19 cellular contexts compared by ENCODE assay signal in the genomic region with DNA sequence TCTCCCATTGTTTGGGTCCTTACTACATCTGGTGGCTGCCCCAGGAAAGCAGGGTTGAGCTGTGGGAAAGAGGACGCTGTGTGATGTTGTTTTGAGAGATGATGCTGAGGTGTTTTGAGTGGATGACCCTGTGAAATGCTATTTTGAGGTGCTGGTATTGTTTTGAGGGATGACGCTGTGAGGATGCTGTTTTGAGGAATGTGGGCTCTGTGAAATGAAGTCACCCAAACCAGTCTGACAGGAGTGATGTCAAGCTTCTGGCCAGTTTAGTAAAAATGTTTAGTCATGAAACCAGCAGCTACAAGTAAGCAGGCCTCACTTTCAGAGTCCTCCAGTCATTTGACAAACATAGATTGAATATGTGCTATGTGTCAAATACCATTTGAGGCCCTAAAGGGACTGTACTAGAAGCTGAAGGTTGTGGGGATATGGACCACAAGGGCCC. TPM values are rescaled to one million over a fixed set of nuclear protein-coding genes. Genes with fewer than 3 reads are reported as not detected.
DNase-seq lines count a peak whose midpoint lies in the region; ATAC-seq and TF ChIP-seq lines count a peak whose summit lies in the region.
"Had no signal": no experiment of that assay in that cellular context is flagged by ENCODE, and none has a peak within 500 bp of the region (broad histone marks: within the 10 kb centered on the region; RNA-seq: fewer than 3 reads in every experiment).

No MANE protein-coding gene starts in this region.

- H3K27ac Mint-ChIP-seq in activated CD8-positive, alpha-beta T cell treated with anti-CD3 and anti-CD28 coated beads for 36 hours, result peak overlapping the region; percentile 1
- H3K27ac Mint-ChIP-seq: B cell, immature natural killer cell had no signal

- H3K4me3 Mint-ChIP-seq in activated CD8-positive, alpha-beta T cell treated with anti-CD3 and anti-CD28 coated beads for 36 hours, result no peak overlapping the region
- H3K4me3 Mint-ChIP-seq: B cell; central memory CD8-positive, alpha-beta T cell; immature natural killer cell had no signal

- no peak overlapping the region for H3K14ac ChIP-seq in mesenchymal stem cell (ENCODE audit: low read length in 2 of 2)

- POLR2A ChIA-PET in activated CD8-positive, alpha-beta T cell treated with anti-CD3 and anti-CD28 coated beads for 36 hours (lab: Charles Lee), result interaction anchor here (1.0 to 5.7 kb wide), 4 partner anchors 10 to 29 kb away, joined by 3 to 37 read pairs (median 4); a partner anchor contains a TSS

- intact Hi-C loops in activated CD8-positive, alpha-beta T cell treated with anti-CD3 and anti-CD28 coated beads for 36 hours (cut with micrococcal nuclease), result no loop called here

- H3K9me3 Mint-ChIP-seq in activated CD8-positive, alpha-beta T cell treated with anti-CD3 and anti-CD28 coated beads for 36 hours, result peaks cover 3% of the 10 kb centered on the region
- H3K9me3 Mint-ChIP-seq: central memory CD8-positive, alpha-beta T cell; immature natural killer cell had no signal

- H3K9ac ChIP-seq in mesenchymal stem cell (ENCODE audit: low read length), result no peak overlapping the region

- peak; percentile 45 for ATAC-seq in activated CD8-positive, alpha-beta T cell treated with anti-CD3 and anti-CD28 coated beads for 36 hours
- peak; percentile 50 for ATAC-seq in foreskin keratinocyte
- ATAC-seq: heart right ventricle, K562, SK-N-SH treated with all-trans-retinoic acid at 6 μM for 48 hours had no signal

- no peak overlapping the region for H2BK15ac ChIP-seq in mesenchymal stem cell (ENCODE audit: low read depth, poor library complexity, severe bottlenecking)

- H3K4me1 ChIP-seq in foreskin keratinocyte, result peaks cover 36% of the 10 kb centered on the region
- peaks cover 2% of the 10 kb centered on the region for H3K4me1 ChIP-seq in mesenchymal stem cell (ENCODE audit: control insufficient read depth, insufficient read depth, low read depth, low read length)
- H3K4me1 ChIP-seq: upper lobe of left lung had no signal

- peaks cover 15% of the 10 kb centered on the region for H3K27me3 Mint-ChIP-seq in activated CD8-positive, alpha-beta T cell treated with anti-CD3 and anti-CD28 coated beads for 36 hours

- H3K4me1 Mint-ChIP-seq in activated CD8-positive, alpha-beta T cell treated with anti-CD3 and anti-CD28 coated beads for 36 hours (ENCODE audit: low read depth), result peaks cover 17% of the 10 kb centered on the region
- H3K4me1 Mint-ChIP-seq: B cell; central memory CD8-positive, alpha-beta T cell; immature natural killer cell had no signal

- no peak overlapping the region for H2AFZ ChIP-seq in mesenchymal stem cell (ENCODE audit: low read depth, low read length)

- no peak overlapping the region for H3K4me2 ChIP-seq in mesenchymal stem cell (ENCODE audit: low read length, poor library complexity, severe bottlenecking)

- no peak overlapping the region for H2BK120ac ChIP-seq in mesenchymal stem cell (ENCODE audit: low read depth, low read length)

- peak; percentile 44 for DNase-seq in stimulated activated CD4-positive, alpha-beta T cell treated with anti-CD3 and anti-CD28 coated beads, Interleukin-1b, Interleukin-23, amount 100 ng/mL, for 48 hours
- no peak for DNase-seq in stimulated activated CD4-positive, alpha-beta T cell treated with anti-CD3 and anti-CD28 coated beads, Interleukin-4, amount 100 ng/mL, for 4 hours
- peak; percentile 15 for DNase-seq in activated CD8-positive, alpha-beta T cell treated with anti-CD3 and anti-CD28 coated beads for 36 hours
- DNase-seq in foreskin keratinocyte (peak; percentile 85 to 94), globus pallidus (ENCODE audit: low spot score) (no peak), mesenchymal stem cell (no peak), C1 segment of cervical spinal cord (lab: John Stamatoyannopoulos, UW) (no peak)
- DNase-seq: activated effector memory CD4-positive, alpha-beta T cell treated with anti-CD3 and anti-CD28 coated beads, Interleukin-2, amount 50 U/mL, for 16 hours; COR-L47; heart right ventricle; immature natural killer cell; NCI-H1694; NCI-H2227 treated with DMSO at 0.1 percent for 48 hours; nucleus accumbens; upper lobe of left lung had no signal

- H3K4me3 ChIP-seq in mesenchymal stem cell (ENCODE audit: insufficient read depth in 1 of 2, low read depth in 1 of 2, low read length in 2 of 2), result no peak overlapping the region
- H3K4me3 ChIP-seq: heart right ventricle, K562, upper lobe of left lung had no signal

- no peak overlapping the region for H3K23ac ChIP-seq in mesenchymal stem cell (ENCODE audit: low read length in 2 of 2)

- no peak for TF ChIP-seq CTCF in activated CD8-positive, alpha-beta T cell treated with anti-CD3 and anti-CD28 coated beads for 36 hours (IDR thresholded peaks at IDR 0.05)
- TF ChIP-seq CTCF in foreskin keratinocyte (conservative IDR thresholded peaks at IDR 0.05), result peak; percentile 54

- no peak overlapping the region for H3K18ac ChIP-seq in mesenchymal stem cell (ENCODE audit: low read depth in 1 of 2, low read length in 2 of 2)

- CTCF ChIA-PET in activated CD8-positive, alpha-beta T cell treated with anti-CD3 and anti-CD28 coated beads for 36 hours (lab: Charles Lee), result interaction anchor here (1.5 to 2.7 kb wide), 3 partner anchors 12 to 43 kb away, joined by 4 to 11 read pairs (median 6); no protein-coding TSS in a partner anchor

- H3K4ac ChIP-seq in mesenchymal stem cell (ENCODE audit: low read depth in 1 of 2, low read length in 2 of 2), result no peak overlapping the region

- no peak overlapping the region for H2BK12ac ChIP-seq in mesenchymal stem cell (ENCODE audit: low read length in 2 of 2)

- no peak overlapping the region for H4K91ac ChIP-seq in mesenchymal stem cell (ENCODE audit: low read length)

- H3K27ac ChIP-seq in foreskin keratinocyte (peak overlapping the region; percentile 87), mesenchymal stem cell (ENCODE audit: low read length, poor library complexity, severe bottlenecking) (no peak overlapping the region)
- H3K27ac ChIP-seq: upper lobe of left lung had no signal

- WGBS in mesenchymal stem cell, result 88% methylated on average over 2 of the region's 2 CpGs

- H2AK5ac ChIP-seq in mesenchymal stem cell (ENCODE audit: low read length, severe bottlenecking), result no peak overlapping the region

- H3K36me3 ChIP-seq in mesenchymal stem cell (ENCODE audit: control insufficient read depth in 1 of 2, insufficient read depth in 2 of 2, low read depth in 1 of 2, low read length in 2 of 2), result no peaks in the 10 kb centered on the region
- H3K36me3 ChIP-seq: heart right ventricle, upper lobe of left lung had no signal

- H3K79me1 ChIP-seq in mesenchymal stem cell (replicated peaks; ENCODE audit: low read length, poor library complexity, severe bottlenecking), result no peaks in the 10 kb centered on the region

- no peak overlapping the region for H2BK5ac ChIP-seq in mesenchymal stem cell (ENCODE audit: low read depth, low read length, poor library complexity, severe bottlenecking)

- H3K36me3 Mint-ChIP-seq in activated CD8-positive, alpha-beta T cell treated with anti-CD3 and anti-CD28 coated beads for 36 hours (ENCODE audit: low read depth), result no peaks in the 10 kb centered on the region
- H3K36me3 Mint-ChIP-seq: immature natural killer cell had no signal

- H4K8ac ChIP-seq in mesenchymal stem cell (ENCODE audit: low read length), result no peak overlapping the region

- no peaks in the 10 kb centered on the region for H3K9me3 ChIP-seq in mesenchymal stem cell (ENCODE audit: control insufficient read depth, low read length)

- H3K27me3 ChIP-seq in foreskin keratinocyte (no peaks in the 10 kb centered on the region), mesenchymal stem cell (ENCODE audit: control insufficient read depth in 1 of 2, insufficient read depth in 1 of 2, low read length in 2 of 2) (no peaks in the 10 kb centered on the region)
- H3K27me3 ChIP-seq: upper lobe of left lung had no signal

RNA-seq across cellular contexts. Expression of a gene that starts 16.1 kb away (rescaled TPM):
- 100 to 1,000 TPM; 104 TPM for total RNA-seq in activated CD8-positive, alpha-beta T cell treated with anti-CD3 and anti-CD28 coated beads for 36 hours
- 43.9 and 44.1 TPM in 2 replicates for total RNA-seq in foreskin keratinocyte
- polyA plus RNA-seq in foreskin keratinocyte, result 9.5 and 11.6 TPM in 2 replicates
- polyA plus RNA-seq in mesenchymal stem cell (2013, experiment 1 of 2), result 23.4 TPM
- 23.8 TPM for polyA plus RNA-seq in mesenchymal stem cell (2013, experiment 2 of 2)

Comparison
In these comparisons a context has a peak if more than half of its experiments do, and no peak if none do; other contexts are left out.
1. DNase-seq: peak in stimulated activated CD4-positive, alpha-beta T cell treated with anti-CD3 and anti-CD28 coated beads, Interleukin-1b, Interleukin-23, amount 100 ng/mL, for 48 hours (single experiment), activated CD8-positive, alpha-beta T cell treated with anti-CD3 and anti-CD28 coated beads for 36 hours (single experiment) and foreskin keratinocyte (2 of 2); none in stimulated activated CD4-positive, alpha-beta T cell treated with anti-CD3 and anti-CD28 coated beads, Interleukin-4, amount 100 ng/mL, for 4 hours (0 of 2), globus pallidus (single experiment), mesenchymal stem cell (single experiment) and C1 segment of cervical spinal cord (0 of 14).